8 cellular contexts compared by ENCODE assay signal in genomic region chrX:49878834-49879655, GRCh38. TPM values are rescaled to one million over a fixed set of nuclear protein-coding genes. Genes with fewer than 3 reads are reported as not detected.
DNase-seq lines count a peak whose midpoint lies in the region; ATAC-seq, FAIRE-seq and TF ChIP-seq lines count a peak whose summit lies in the region.

USP27X (plus strand) TSS chrX:49879484; CDS start chrX:49880308, 824 bp downstream.

- H3K4me1 ChIP-seq in kidney (ENCODE audit: control insufficient read depth in 1 of 2, insufficient read depth in 1 of 2, low read depth in 1 of 2, low read length in 2 of 2): peaks cover 0 to 5% of the 10 kb centered on the region in 2 donors

- TF ChIP-seq CTCF in kidney (IDR thresholded peaks at IDR 0.05; ENCODE audit: borderline replicate concordance, extremely low read depth, insufficient read depth): peak; percentile 26

- H3K9me3 ChIP-seq in kidney (ENCODE audit: control insufficient read depth in 1 of 2, low read length in 2 of 2): no peaks in the 10 kb centered on the region

- DNase-seq in AG08395 (ENCODE audit: low spot score): peak; percentile 63
- DNase-seq in NCI-H2227 treated with DMSO at 0.1 percent for 48 hours (lab: John Stamatoyannopoulos, UW): peak; percentile 98
- DNase-seq in activated CD4-positive, CD25-positive, alpha-beta regulatory T cell treated with anti-CD3 and anti-CD28 coated beads, Interleukin-2, amount 50 U/mL, for 16 hours (ENCODE audit: low read depth, low spot score): peak; percentile 49
- peak; percentile 76 for DNase-seq in central memory CD4-positive, alpha-beta T cell
- DNase-seq in kidney: peak; percentile 93
- DNase-seq in stimulated activated CD4-positive, alpha-beta T cell treated with anti-CD3 and anti-CD28 coated beads, Interleukin-12 subunit alpha, Interleukin-12 subunit beta, amount 100 ng/mL, for 48 hours (ENCODE audit: low read depth in 2 of 3, low spot score in 1 of 3): peak; percentile 29 to 57 (median 43)

- no peak for FAIRE-seq in kidney (lab: Jason Lieb, UNC)

- peak within 1 kb of the TSS; percentile 83 to 85 for H3K27ac ChIP-seq in kidney (ENCODE audit: low read depth in 2 of 2, low read length in 2 of 2)

- H3K4me3 ChIP-seq in kidney (ENCODE audit: low read length in 2 of 2): peak within 1 kb of the TSS; percentile 68

- intact Hi-C loops in kidney (cut with DNase I): no loop called here

- no peaks in the 10 kb centered on the region for H3K36me3 ChIP-seq in kidney (ENCODE audit: control insufficient read depth in 1 of 2, insufficient read depth in 2 of 2, low read length in 2 of 2)

- ATAC-seq in GM18907 (IDR thresholded peaks at IDR 0.05; ENCODE audit: unreplicated experiment) (peak; percentile 90), HG03135 (IDR thresholded peaks at IDR 0.05; ENCODE audit: unreplicated experiment) (peak; percentile 84)

- peak within 1 kb of the TSS in 1 of 2 donors; percentile 46 for H3K9ac ChIP-seq in kidney (ENCODE audit: low read length in 2 of 2)

RNA-seq across cellular contexts. Expression of gene USP27X, which starts in this region (rescaled TPM):
- 4.3 TPM for total RNA-seq in kidney
- 3.3 TPM for polyA plus RNA-seq in kidney (ENCODE audit: insufficient read depth, low read depth, low replicate concordance)

Comparison
In these comparisons a context has a peak if more than half of its experiments do, and no peak if none do; other contexts are left out.
1. Peak in every context shown above with its lines: DNase-seq, ATAC-seq, H3K4me3 ChIP-seq and H3K27ac ChIP-seq.
2. DNase-seq: peak in every context shown above with its lines; median percentile 98 in NCI-H2227 treated with DMSO at 0.1 percent for 48 hours; 93 in kidney; 76 in central memory CD4-positive, alpha-beta T cell; 63 in AG08395; 49 in activated CD4-positive, CD25-positive, alpha-beta regulatory T cell treated with anti-CD3 and anti-CD28 coated beads, Interleukin-2, amount 50 U/mL, for 16 hours; 43 in stimulated activated CD4-positive, alpha-beta T cell treated with anti-CD3 and anti-CD28 coated beads, Interleukin-12 subunit alpha, Interleukin-12 subunit beta, amount 100 ng/mL, for 48 hours.